8 cellular contexts compared by ENCODE assay signal in genomic region chr1:37999434-38000232, GRCh38. TPM values are rescaled to one million over a fixed set of nuclear protein-coding genes. Genes with fewer than 3 reads are reported as not detected.
DNase-seq lines count a peak whose midpoint lies in the region; ATAC-seq and TF ChIP-seq lines count a peak whose summit lies in the region.

No MANE protein-coding gene starts in this region.

- no peaks in the 10 kb centered on the region for H3K9me3 ChIP-seq in prostate gland

- no peak for DNase-seq in T-helper 1 cell
- no peak for DNase-seq in activated B cell treated with CpG ODN at 0.5 μM for 24 hours
- DNase-seq in glutamatergic neuron: peak; percentile 59
- no peak for DNase-seq in prostate gland (ENCODE audit: low spot score)
- DNase-seq in OCI-M2 (lab: John Stamatoyannopoulos, UW; ENCODE audit: unreplicated experiment): no peak
- no peak for DNase-seq in cerebellar nuclear complex (lab: John Stamatoyannopoulos, UW)

- intact Hi-C loops in activated B cell treated with CpG ODN at 0.5 μM for 24 hours (cut with micrococcal nuclease): loop anchor here (10.0 kb wide), 1 partner anchor 405 kb away; the partner anchor contains the start of gene GNL2
- intact Hi-C loops in prostate gland (cut with DNase I): no loop called here

- no peaks in the 10 kb centered on the region for H3K9me3 Mint-ChIP-seq in T-helper 1 cell treated with Interleukin-12 subunit alpha and Interleukin-12 subunit beta and Interleukin-4 antibody, amounts not matched to agents 30 μg/mL and 1 μg/mL, for 36 hours
- H3K9me3 Mint-ChIP-seq in activated B cell treated with CpG ODN at 0.5 μM for 24 hours: no peaks in the 10 kb centered on the region
- peaks cover 5% of the 10 kb centered on the region for H3K9me3 Mint-ChIP-seq in glutamatergic neuron (ENCODE audit: unreplicated experiment)

- no peaks in the 10 kb centered on the region for H3K27me3 Mint-ChIP-seq in T-helper 1 cell treated with Interleukin-12 subunit alpha and Interleukin-12 subunit beta and Interleukin-4 antibody, amounts not matched to agents 30 μg/mL and 1 μg/mL, for 36 hours (ENCODE audit: low read depth)
- H3K27me3 Mint-ChIP-seq in activated B cell treated with CpG ODN at 0.5 μM for 24 hours (peaks cover 9% of the 10 kb centered on the region), glutamatergic neuron (ENCODE audit: unreplicated experiment) (peaks cover 14% of the 10 kb centered on the region)

- TF ChIP-seq POLR2A in prostate gland (IDR thresholded peaks at IDR 0.05): no peak

- peaks cover 55% of the 10 kb centered on the region for H3K4me1 Mint-ChIP-seq in T-helper 1 cell treated with Interleukin-12 subunit alpha and Interleukin-12 subunit beta and Interleukin-4 antibody, amounts not matched to agents 30 μg/mL and 1 μg/mL, for 36 hours (ENCODE audit: low read depth)
- H3K4me1 Mint-ChIP-seq in activated B cell treated with CpG ODN at 0.5 μM for 24 hours (peaks cover 17% of the 10 kb centered on the region), glutamatergic neuron (ENCODE audit: low read depth, unreplicated experiment) (peaks cover 24% of the 10 kb centered on the region)

- peak overlapping the region; percentile 75 for H3K27ac ChIP-seq in prostate gland

- peak overlapping the region; percentile 60 for H3K4me3 Mint-ChIP-seq in T-helper 1 cell treated with Interleukin-12 subunit alpha and Interleukin-12 subunit beta and Interleukin-4 antibody, amounts not matched to agents 30 μg/mL and 1 μg/mL, for 36 hours
- H3K4me3 Mint-ChIP-seq in activated B cell treated with CpG ODN at 0.5 μM for 24 hours: no peak overlapping the region
- peak overlapping the region; percentile 77 for H3K4me3 Mint-ChIP-seq in glutamatergic neuron (ENCODE audit: unreplicated experiment)

- 27% methylated on average over 9 of the region's 9 CpGs for WGBS in prostate gland

- H3K27ac Mint-ChIP-seq in T-helper 1 cell treated with Interleukin-12 subunit alpha and Interleukin-12 subunit beta and Interleukin-4 antibody, amounts not matched to agents 30 μg/mL and 1 μg/mL, for 36 hours: peak overlapping the region; percentile 84
- H3K27ac Mint-ChIP-seq in activated B cell treated with CpG ODN at 0.5 μM for 24 hours: peak overlapping the region; percentile 38
- peak overlapping the region; percentile 94 for H3K27ac Mint-ChIP-seq in glutamatergic neuron (ENCODE audit: unreplicated experiment)

- POLR2A ChIA-PET in activated B cell treated with CpG ODN at 0.5 μM for 24 hours (lab: Charles Lee): no interaction called here

- H3K4me1 ChIP-seq in prostate gland (replicated peaks): no peaks in the 10 kb centered on the region

- no peaks in the 10 kb centered on the region for H3K36me3 ChIP-seq in prostate gland

- peaks cover 16% of the 10 kb centered on the region for H3K36me3 Mint-ChIP-seq in T-helper 1 cell treated with Interleukin-12 subunit alpha and Interleukin-12 subunit beta and Interleukin-4 antibody, amounts not matched to agents 30 μg/mL and 1 μg/mL, for 36 hours (ENCODE audit: low read depth)
- H3K36me3 Mint-ChIP-seq in activated B cell treated with CpG ODN at 0.5 μM for 24 hours (ENCODE audit: low read depth) (no peaks in the 10 kb centered on the region), glutamatergic neuron (ENCODE audit: unreplicated experiment) (peaks cover 5% of the 10 kb centered on the region)

- no peak overlapping the region for H3K4me3 ChIP-seq in prostate gland

- no peak for TF ChIP-seq CTCF in activated B cell treated with CpG ODN at 0.5 μM for 24 hours (IDR thresholded peaks at IDR 0.05)
- no peak for TF ChIP-seq CTCF in glutamatergic neuron (IDR thresholded peaks at IDR 0.05; ENCODE audit: partially characterized antibody, unreplicated experiment)
- no peak for TF ChIP-seq CTCF in prostate gland (IDR thresholded peaks at IDR 0.05)

- CTCF ChIA-PET in activated B cell treated with CpG ODN at 0.5 μM for 24 hours (lab: Charles Lee): interaction anchor here (1.1 to 3.0 kb wide), 2 partner anchors 9 to 110 kb away, joined by 3 to 8 read pairs; no protein-coding TSS in a partner anchor

- ATAC-seq in activated B cell treated with CpG ODN at 0.5 μM for 24 hours (ENCODE audit: low read depth): no peak
- ATAC-seq in GM21390 (IDR thresholded peaks at IDR 0.05; ENCODE audit: unreplicated experiment): no peak

- H3K27me3 ChIP-seq in prostate gland (replicated peaks; ENCODE audit: insufficient read depth): no peaks in the 10 kb centered on the region

RNA-seq across cellular contexts. Expression of gene FHL3, which starts 5.7 kb away (rescaled TPM):
- total RNA-seq in activated B cell treated with CpG ODN at 0.5 μM for 24 hours: 1.4 and 1.6 TPM in 2 replicates
- total RNA-seq in glutamatergic neuron (ENCODE audit: unreplicated experiment): 20.0 TPM
- 10 to 100 TPM; 14.2 to 40.6 TPM for total RNA-seq in prostate gland

RNA-seq across cellular contexts. Expression of gene SF3A3, which starts 9.8 kb away (rescaled TPM):
- 82.4 and 90.5 TPM in 2 replicates for total RNA-seq in activated B cell treated with CpG ODN at 0.5 μM for 24 hours
- 73.0 TPM for total RNA-seq in glutamatergic neuron (ENCODE audit: unreplicated experiment)
- total RNA-seq in prostate gland: 10 to 100 TPM; 55.8 to 68.0 TPM

RNA-seq across cellular contexts. Expression of gene UTP11, which starts 12.9 kb away (rescaled TPM):
- 26.1 and 28.6 TPM in 2 replicates for total RNA-seq in activated B cell treated with CpG ODN at 0.5 μM for 24 hours
- 34.6 TPM for total RNA-seq in glutamatergic neuron (ENCODE audit: unreplicated experiment)
- 10 to 100 TPM; 26.9 to 36.5 TPM for total RNA-seq in prostate gland

RNA-seq across cellular contexts. Expression of gene POU3F1, which starts 47.0 kb away (rescaled TPM):
- total RNA-seq in activated B cell treated with CpG ODN at 0.5 μM for 24 hours (6.1 and 6.2 TPM in 2 replicates), glutamatergic neuron (ENCODE audit: unreplicated experiment) (9.3 TPM), prostate gland (1 to 10 TPM in 1 of 2 donors, under 1 TPM in 1; 0.09 to 3.4 TPM)

RNA-seq across cellular contexts. Expression of gene INPP5B, which starts 52.8 kb away (rescaled TPM):
- total RNA-seq in activated B cell treated with CpG ODN at 0.5 μM for 24 hours: 63.4 and 70.3 TPM in 2 replicates
- total RNA-seq in glutamatergic neuron (ENCODE audit: unreplicated experiment): 19.3 TPM
- total RNA-seq in prostate gland: 10 to 100 TPM; 12.8 to 20.8 TPM

Comparison
In these comparisons a context has a peak if more than half of its experiments do, and no peak if none do; other contexts are left out.
1. H3K27ac Mint-ChIP-seq: peak in every context shown above with its lines; median percentile 94 in glutamatergic neuron; 84 in T-helper 1 cell treated with Interleukin-12 subunit alpha and Interleukin-12 subunit beta and Interleukin-4 antibody, amounts not matched to agents 30 μg/mL and 1 μg/mL, for 36 hours; 38 in activated B cell treated with CpG ODN at 0.5 μM for 24 hours.